In genomic region chr14:99459491-99460100, GRCh38 we compare ENCODE assay signal across 1 cellular context.
TF ChIP-seq lines count a peak whose summit lies in the region.

No MANE protein-coding gene starts in this region.

TF ChIP-seq in HepG2, 621 proteins besides CTCF, POLR2A, EP300 and RAD21 (continued from another document):
- TF ChIP-seq ZBTB46 (CRISPR knock-in tag; IDR thresholded peaks at IDR 0.05; ENCODE audit: borderline replicate concordance) = no peak
TF ChIP-seq in HepG2: peak in this region for 0.
